In the genomic region with DNA sequence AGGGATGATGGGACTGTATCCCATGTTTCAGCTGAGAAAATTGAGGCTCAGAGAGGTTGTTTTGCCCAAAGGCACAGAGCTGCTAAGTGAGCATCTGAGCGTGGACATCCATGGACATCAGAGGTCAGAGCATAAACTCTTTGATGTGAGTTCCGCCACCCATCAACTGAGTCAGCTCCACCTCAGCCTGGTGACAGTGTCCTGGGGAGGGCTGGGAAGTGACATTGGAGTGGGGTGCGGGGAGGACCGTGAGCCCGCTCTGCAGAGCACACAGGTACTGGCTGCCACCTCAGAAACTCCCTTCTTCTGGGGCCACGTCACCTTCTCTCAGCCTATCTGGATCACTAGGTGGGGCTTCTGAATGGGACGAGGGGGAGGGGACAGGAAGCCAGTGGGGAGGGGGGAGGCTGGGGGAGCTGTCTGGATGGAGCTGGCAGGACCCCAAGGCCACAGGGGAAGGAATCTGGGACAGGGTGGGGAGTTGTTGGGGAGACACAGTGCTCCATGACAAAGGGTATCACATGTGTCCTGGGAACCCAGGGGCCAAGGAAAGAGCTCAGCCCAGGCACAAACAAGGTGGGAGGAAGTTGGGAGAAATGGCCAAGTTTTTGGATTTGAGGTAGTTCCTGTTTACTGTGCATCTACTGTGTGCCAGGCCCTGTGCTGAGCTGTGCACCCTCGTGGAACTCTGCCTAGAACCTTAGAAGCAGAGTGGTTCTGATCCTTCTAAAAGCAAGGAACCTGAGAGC, we compare ENCODE assay signal across 1 cellular context.
TF ChIP-seq lines count a peak whose summit lies in the region.

No MANE protein-coding gene starts in this region.

TF ChIP-seq in H1, 55 proteins besides CTCF, POLR2A, EP300 and RAD21:
- TF ChIP-seq GTF2F1 (IDR thresholded peaks at IDR 0.05; ENCODE audit: borderline replicate concordance, low read depth, low read length): no peak
- no peak for TF ChIP-seq FOSL1 (IDR thresholded peaks at IDR 0.05; ENCODE audit: insufficient read depth, low read depth, low read length)
- TF ChIP-seq POLR2AphosphoS5 (IDR thresholded peaks at IDR 0.05; ENCODE audit: low read depth, low read length): no peak
- no peak for TF ChIP-seq CTBP2 (IDR thresholded peaks at IDR 0.05; ENCODE audit: borderline replicate concordance, insufficient read depth, insufficient read length, low read length)
- no peak for TF ChIP-seq SP4 (IDR thresholded peaks at IDR 0.05; ENCODE audit: low read length)
- TF ChIP-seq EGR1 (IDR thresholded peaks at IDR 0.05; ENCODE audit: borderline replicate concordance, low read depth, low read length): no peak
- no peak for TF ChIP-seq TEAD4 (IDR thresholded peaks at IDR 0.05; ENCODE audit: low read depth, low read length)
- TF ChIP-seq, protein P1, sequence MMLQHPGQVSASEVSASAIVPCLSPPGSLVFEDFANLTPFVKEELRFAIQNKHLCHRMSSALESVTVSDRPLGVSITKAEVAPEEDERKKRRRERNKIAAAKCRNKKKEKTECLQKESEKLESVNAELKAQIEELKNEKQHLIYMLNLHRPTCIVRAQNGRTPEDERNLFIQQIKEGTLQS (IDR thresholded peaks at IDR 0.05; ENCODE audit: insufficient read depth, low read depth, low read length): no peak
- TF ChIP-seq USF2 (IDR thresholded peaks at IDR 0.05; ENCODE audit: low read length): no peak
